Comparison of ENCODE assay signal across 24 cellular contexts in genomic region chr14:45559626-45560025, GRCh38.
DNase-seq lines count a peak whose midpoint lies in the region; ATAC-seq, FAIRE-seq and TF ChIP-seq lines count a peak whose summit lies in the region.
"Had no signal": no experiment of that assay in that cellular context is flagged by ENCODE, and none has a peak within 500 bp of the region (broad histone marks: within the 10 kb centered on the region; RNA-seq: fewer than 3 reads in every experiment).

No MANE protein-coding gene starts in this region.

- intact Hi-C loops in PC-3 (cut with micrococcal nuclease): no loop called here
- intact Hi-C loops in Caco-2 (cut with micrococcal nuclease; ENCODE audit: unreplicated experiment): no loop called here
- intact Hi-C loops in activated T-helper 2 cell treated with anti-CD3 and anti-CD28 coated beads, Interferon-gamma antibody, Interleukin-2, Interleukin-4, amounts not matched to agents 10 μg/mL and 5 μg/mL and 100 μg/mL, durations not matched to agents 14 hours and 24 hours and 36 hours (cut with micrococcal nuclease): no loop called here

- H2AFZ ChIP-seq in PC-3 (ENCODE audit: low read length) (no peak overlapping the region), smooth muscle cell (ENCODE audit: low read depth) (no peak overlapping the region)

- BruUV-seq in PC-3 (replicated peaks; lab: Mats Ljungman, UMichigan) (no TSS peak), Caco-2 (replicated peaks; lab: Mats Ljungman, UMichigan) (no TSS peak)

- DNase-seq in activated naive CD8-positive, alpha-beta T cell treated with anti-CD3 and anti-CD28 coated beads, Interleukin-2, amount 50 U/mL, for 24 hours: no peak
- DNase-seq in activated naive CD8-positive, alpha-beta T cell treated with anti-CD3 and anti-CD28 coated beads for 36 hours: no peak
- DNase-seq in PC-3 (peak; percentile 7), iPS DF 19.7 (ENCODE audit: low read depth, low spot score) (peak; percentile 7), urothelium cell line (ENCODE audit: low spot score) (peak; percentile 13), Caco-2 (no peak), smooth muscle cell (lab: John Stamatoyannopoulos, UW; ENCODE audit: unreplicated experiment) (no peak)
- DNase-seq in activated T-helper 2 cell treated with anti-CD3 and anti-CD28 coated beads, Interferon-gamma antibody, Interleukin-2, Interleukin-4, amounts not matched to agents 10 μg/mL and 5 μg/mL and 100 μg/mL, durations not matched to agents 14 hours and 24 hours and 36 hours (ENCODE audit: low spot score): no peak
- DNase-seq: AML-193; C1 segment of cervical spinal cord; Calu3; CD8-positive, alpha-beta T cell; DMS153; KG1; NCI-H1105; NCI-H146; NCI-H2029; NCI-H2171 treated with DMSO at 0.1 percent for 48 hours; NCI-H526 treated with DMSO at 0.1 percent for 48 hours had no signal

- no peaks in the 10 kb centered on the region for H4K20me1 ChIP-seq in PC-3 (ENCODE audit: low read length)
- no peaks in the 10 kb centered on the region for H4K20me1 ChIP-seq in smooth muscle cell (ENCODE audit: low read depth)

- CTCF ChIA-PET in PC-3 (lab: Charles Lee): no interaction called here
- CTCF ChIA-PET in Caco-2 (lab: Charles Lee): no interaction called here

- H3K4me3 ChIP-seq in PC-3 (ENCODE audit: low read length) (no peak overlapping the region), Caco-2 (ENCODE audit: low read depth, low read length) (no peak overlapping the region), smooth muscle cell (no peak overlapping the region)
- H3K4me3 ChIP-seq: HAP-1 had no signal

- H3F3A ChIP-seq in PC-3 (ENCODE audit: low read length, unreplicated experiment): no peaks in the 10 kb centered on the region
- H3F3A ChIP-seq in smooth muscle cell (ENCODE audit: low read depth): no peaks in the 10 kb centered on the region

- no peak for FAIRE-seq in urothelium cell line (lab: Jason Lieb, UNC)
- FAIRE-seq: G401.6, GM19239 had no signal

- H3K4me1 Mint-ChIP-seq in activated naive CD8-positive, alpha-beta T cell treated with anti-CD3 and anti-CD28 coated beads, Interleukin-2, amount 50 U/mL, for 24 hours: no peaks in the 10 kb centered on the region
- H3K4me1 Mint-ChIP-seq in activated naive CD8-positive, alpha-beta T cell treated with anti-CD3 and anti-CD28 coated beads for 36 hours: no peaks in the 10 kb centered on the region
- no peaks in the 10 kb centered on the region for H3K4me1 Mint-ChIP-seq in Caco-2 (ENCODE audit: low read depth, unreplicated experiment)
- no peaks in the 10 kb centered on the region for H3K4me1 Mint-ChIP-seq in activated T-helper 2 cell treated with anti-CD3 and anti-CD28 coated beads, Interferon-gamma antibody, Interleukin-2, Interleukin-4, amounts not matched to agents 10 μg/mL and 5 μg/mL and 100 μg/mL, durations not matched to agents 14 hours and 24 hours and 36 hours (ENCODE audit: low read depth)

- H3K4me1 ChIP-seq in PC-3 (ENCODE audit: insufficient read depth, low read length) (no peaks in the 10 kb centered on the region), Caco-2 (no peaks in the 10 kb centered on the region), smooth muscle cell (ENCODE audit: low read depth) (no peaks in the 10 kb centered on the region)
- H3K4me1 ChIP-seq: HAP-1 had no signal

- H3K4me3 Mint-ChIP-seq in activated naive CD8-positive, alpha-beta T cell treated with anti-CD3 and anti-CD28 coated beads, Interleukin-2, amount 50 U/mL, for 24 hours: no peak overlapping the region
- no peak overlapping the region for H3K4me3 Mint-ChIP-seq in activated naive CD8-positive, alpha-beta T cell treated with anti-CD3 and anti-CD28 coated beads for 36 hours
- H3K4me3 Mint-ChIP-seq in Caco-2 (ENCODE audit: unreplicated experiment): no peak overlapping the region
- H3K4me3 Mint-ChIP-seq in activated T-helper 2 cell treated with anti-CD3 and anti-CD28 coated beads, Interferon-gamma antibody, Interleukin-2, Interleukin-4, amounts not matched to agents 10 μg/mL and 5 μg/mL and 100 μg/mL, durations not matched to agents 14 hours and 24 hours and 36 hours (ENCODE audit: low read depth): no peak overlapping the region
- H3K4me3 Mint-ChIP-seq: CD8-positive, alpha-beta T cell had no signal

- no peaks in the 10 kb centered on the region for H3K36me3 Mint-ChIP-seq in activated naive CD8-positive, alpha-beta T cell treated with anti-CD3 and anti-CD28 coated beads, Interleukin-2, amount 50 U/mL, for 24 hours (ENCODE audit: low read depth)
- no peaks in the 10 kb centered on the region for H3K36me3 Mint-ChIP-seq in activated naive CD8-positive, alpha-beta T cell treated with anti-CD3 and anti-CD28 coated beads for 36 hours
- no peaks in the 10 kb centered on the region for H3K36me3 Mint-ChIP-seq in Caco-2 (ENCODE audit: insufficient read depth, unreplicated experiment)
- H3K36me3 Mint-ChIP-seq in activated T-helper 2 cell treated with anti-CD3 and anti-CD28 coated beads, Interferon-gamma antibody, Interleukin-2, Interleukin-4, amounts not matched to agents 10 μg/mL and 5 μg/mL and 100 μg/mL, durations not matched to agents 14 hours and 24 hours and 36 hours (ENCODE audit: low read depth): no peaks in the 10 kb centered on the region
- H3K36me3 Mint-ChIP-seq: CD8-positive, alpha-beta T cell had no signal

- peak; percentile 28 for ATAC-seq in activated naive CD8-positive, alpha-beta T cell treated with anti-CD3 and anti-CD28 coated beads, Interleukin-2, amount 50 U/mL, for 24 hours
- ATAC-seq in PC-3: no peak; the same call in 1 of the 2 replicates
- ATAC-seq: CD8-positive, alpha-beta T cell; Panc1; SK-N-SH treated with all-trans-retinoic acid at 6 μM for 48 hours had no signal

- H3K79me2 ChIP-seq in PC-3 (ENCODE audit: low read length) (no peaks in the 10 kb centered on the region), smooth muscle cell (ENCODE audit: low read depth) (no peaks in the 10 kb centered on the region)

- WGBS in smooth muscle cell (ENCODE audit: low lambda C conversion rate): 92% methylated on average over 5 of the region's 5 CpGs

- no peak overlapping the region for H3K9ac ChIP-seq in PC-3 (ENCODE audit: low read length)
- H3K9ac ChIP-seq in smooth muscle cell (ENCODE audit: low read depth): no peak overlapping the region

- peak; percentile 14; the same call in 1 of the 2 replicates for TF ChIP-seq CTCF in PC-3 (conservative IDR thresholded peaks at IDR 0.05; ENCODE audit: low read depth, low read length)
- TF ChIP-seq CTCF in Caco-2 (IDR thresholded peaks at IDR 0.05; ENCODE audit: insufficient read depth in 1 of 2, low read depth in 1 of 2, low read length in 1 of 2, severe bottlenecking in 1 of 2, unreplicated experiment in 1 of 2): no peak
- no peak for TF ChIP-seq CTCF in smooth muscle cell (IDR thresholded peaks at IDR 0.05; ENCODE audit: borderline replicate concordance, insufficient read depth, poor library complexity, severe bottlenecking)

- H3K27me3 Mint-ChIP-seq in activated naive CD8-positive, alpha-beta T cell treated with anti-CD3 and anti-CD28 coated beads, Interleukin-2, amount 50 U/mL, for 24 hours: no peaks in the 10 kb centered on the region
- no peaks in the 10 kb centered on the region for H3K27me3 Mint-ChIP-seq in activated naive CD8-positive, alpha-beta T cell treated with anti-CD3 and anti-CD28 coated beads for 36 hours
- no peaks in the 10 kb centered on the region for H3K27me3 Mint-ChIP-seq in Caco-2 (ENCODE audit: insufficient read depth, unreplicated experiment)
- H3K27me3 Mint-ChIP-seq in activated T-helper 2 cell treated with anti-CD3 and anti-CD28 coated beads, Interferon-gamma antibody, Interleukin-2, Interleukin-4, amounts not matched to agents 10 μg/mL and 5 μg/mL and 100 μg/mL, durations not matched to agents 14 hours and 24 hours and 36 hours (ENCODE audit: low read depth): no peaks in the 10 kb centered on the region

- no peak overlapping the region for H3K27ac Mint-ChIP-seq in activated naive CD8-positive, alpha-beta T cell treated with anti-CD3 and anti-CD28 coated beads, Interleukin-2, amount 50 U/mL, for 24 hours
- no peak overlapping the region for H3K27ac Mint-ChIP-seq in activated naive CD8-positive, alpha-beta T cell treated with anti-CD3 and anti-CD28 coated beads for 36 hours
- H3K27ac Mint-ChIP-seq in Caco-2 (ENCODE audit: unreplicated experiment): no peak overlapping the region
- no peak overlapping the region for H3K27ac Mint-ChIP-seq in activated T-helper 2 cell treated with anti-CD3 and anti-CD28 coated beads, Interferon-gamma antibody, Interleukin-2, Interleukin-4, amounts not matched to agents 10 μg/mL and 5 μg/mL and 100 μg/mL, durations not matched to agents 14 hours and 24 hours and 36 hours
- H3K27ac Mint-ChIP-seq: CD8-positive, alpha-beta T cell had no signal

- no peaks in the 10 kb centered on the region for H3K36me3 ChIP-seq in PC-3 (ENCODE audit: low read depth, low read length)
- no peaks in the 10 kb centered on the region for H3K36me3 ChIP-seq in Caco-2 (ENCODE audit: control insufficient read depth, insufficient read depth, low read length)
- no peaks in the 10 kb centered on the region for H3K36me3 ChIP-seq in smooth muscle cell (ENCODE audit: low read depth)
- H3K36me3 ChIP-seq: HAP-1 had no signal

- H3K27ac ChIP-seq in PC-3 (ENCODE audit: low read length) (no peak overlapping the region), smooth muscle cell (ENCODE audit: low read depth) (no peak overlapping the region)

- H3K9me2 ChIP-seq in PC-3 (replicated peaks; ENCODE audit: low read length): 0 out of 2 replicates have a peak, but pooled peaks cover 3% of the 10 kb centered on the region

- POLR2A ChIA-PET in PC-3 (lab: Charles Lee; ENCODE audit: unreplicated experiment) (no interaction called here), Caco-2 (lab: Charles Lee) (no interaction called here)

- no peak overlapping the region for H3K4me2 ChIP-seq in PC-3 (ENCODE audit: low read length)
- no peak overlapping the region for H3K4me2 ChIP-seq in smooth muscle cell

- H3K27me3 ChIP-seq in PC-3 (ENCODE audit: low read length) (peaks cover 8% of the 10 kb centered on the region; the same call in 1 of the 2 replicates), Caco-2 (replicated peaks; ENCODE audit: control insufficient read depth, insufficient read depth, low read length) (no peaks in the 10 kb centered on the region), smooth muscle cell (ENCODE audit: low read depth) (no peaks in the 10 kb centered on the region)

- H3K9me3 ChIP-seq in PC-3 (ENCODE audit: low read length) (no peaks in the 10 kb centered on the region), Caco-2 (no peaks in the 10 kb centered on the region), smooth muscle cell (replicated peaks; ENCODE audit: low read depth) (no peaks in the 10 kb centered on the region)
- H3K9me3 ChIP-seq: HAP-1 had no signal

- H3K9me3 Mint-ChIP-seq in activated naive CD8-positive, alpha-beta T cell treated with anti-CD3 and anti-CD28 coated beads, Interleukin-2, amount 50 U/mL, for 24 hours: no peaks in the 10 kb centered on the region
- H3K9me3 Mint-ChIP-seq in activated naive CD8-positive, alpha-beta T cell treated with anti-CD3 and anti-CD28 coated beads for 36 hours: peaks cover 2% of the 10 kb centered on the region
- no peaks in the 10 kb centered on the region for H3K9me3 Mint-ChIP-seq in Caco-2 (ENCODE audit: unreplicated experiment)
- H3K9me3 Mint-ChIP-seq in activated T-helper 2 cell treated with anti-CD3 and anti-CD28 coated beads, Interferon-gamma antibody, Interleukin-2, Interleukin-4, amounts not matched to agents 10 μg/mL and 5 μg/mL and 100 μg/mL, durations not matched to agents 14 hours and 24 hours and 36 hours: peaks cover 4% of the 10 kb centered on the region

Comparison
In these comparisons a context has a peak if more than half of its experiments do, and no peak if none do; other contexts are left out.
1. DNase-seq: peak in PC-3 (single experiment), iPS DF 19.7 (single experiment) and urothelium cell line (single experiment); none in activated naive CD8-positive, alpha-beta T cell treated with anti-CD3 and anti-CD28 coated beads, Interleukin-2, amount 50 U/mL, for 24 hours (single experiment), activated naive CD8-positive, alpha-beta T cell treated with anti-CD3 and anti-CD28 coated beads for 36 hours (single experiment), Caco-2 (0 of 2), activated T-helper 2 cell treated with anti-CD3 and anti-CD28 coated beads, Interferon-gamma antibody, Interleukin-2, Interleukin-4, amounts not matched to agents 10 μg/mL and 5 μg/mL and 100 μg/mL, durations not matched to agents 14 hours and 24 hours and 36 hours (single experiment) and smooth muscle cell (single experiment).